ENCODE assay signal across 8 cellular contexts in the genomic region with DNA sequence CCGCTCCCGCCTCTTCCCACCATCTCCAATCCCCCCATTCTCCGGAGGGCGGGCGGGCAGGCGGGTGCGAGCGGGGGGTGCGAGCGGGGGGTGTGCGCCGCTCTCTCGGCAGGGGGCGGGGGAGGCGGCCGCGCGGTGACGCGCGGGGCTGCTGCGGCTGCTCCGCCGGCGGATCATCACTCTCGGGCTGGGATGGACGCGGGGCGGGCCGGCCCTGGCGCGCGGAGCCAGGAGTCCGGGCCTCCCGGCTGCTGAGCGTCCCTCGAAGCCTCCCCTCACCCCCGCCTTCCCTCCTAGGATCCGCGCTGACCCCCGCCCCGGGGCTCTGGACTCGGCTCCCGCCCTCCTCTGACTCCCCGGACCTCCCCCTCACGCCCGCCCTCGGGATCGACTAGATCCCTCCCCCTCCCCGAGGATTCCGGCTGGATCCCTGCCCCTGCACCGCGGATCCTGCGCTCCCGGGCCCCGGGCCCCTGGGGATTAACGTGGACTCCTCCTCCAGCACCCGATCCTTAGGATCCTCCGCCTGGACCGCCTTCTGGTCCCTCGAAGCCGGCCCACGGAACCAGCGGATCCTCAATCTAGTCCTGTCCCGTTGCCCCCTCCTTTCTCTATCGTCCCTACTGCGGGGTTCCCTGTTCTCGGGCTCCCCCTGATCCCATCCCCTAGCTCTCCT. TPM values are rescaled to one million over a fixed set of nuclear protein-coding genes. Genes with fewer than 3 reads are reported as not detected.
DNase-seq lines count a peak whose midpoint lies in the region; ATAC-seq, FAIRE-seq and TF ChIP-seq lines count a peak whose summit lies in the region.

No MANE protein-coding gene starts in this region.

- 10% methylated on average over 13 of the region's 68 CpGs for WGBS in right lobe of liver (ENCODE audit: insufficient coverage, low coverage, low lambda C conversion rate, missing lambda C conversion rate)

- peak overlapping the region; percentile 90 to 95 (median 94) for H3K4me3 Mint-ChIP-seq in T-cell
- H3K4me3 Mint-ChIP-seq in chondrocyte (ENCODE audit: unreplicated experiment), result peak overlapping the region; percentile 85
- H3K4me3 Mint-ChIP-seq in stimulated activated naive B cell treated with anti-CD40 and anti-IgM and Interleukin-4, amounts not matched to agents 10 μg/mL and 1 μg/mL and 100 μg/mL, for 72 hours, result peak overlapping the region; percentile 97 to 100

- POLR2A ChIA-PET in T-cell (lab: Charles Lee), result interaction anchor here in 1 of 2 donors (1.0 kb wide), 3 partner anchors 11 to 39 kb away, joined by 5 to 8 read pairs (median 6); a partner anchor contains a TSS

- H3K36me3 Mint-ChIP-seq in T-cell (peaks cover 3% of the 10 kb centered on the region), chondrocyte (ENCODE audit: low read depth) (peaks cover 10% of the 10 kb centered on the region)
- H3K36me3 Mint-ChIP-seq in stimulated activated naive B cell treated with anti-CD40 and anti-IgM and Interleukin-4, amounts not matched to agents 10 μg/mL and 1 μg/mL and 100 μg/mL, for 72 hours, result peaks cover 4 to 5% of the 10 kb centered on the region in 2 donors

- intact Hi-C loops in right lobe of liver (cut with DNase I), result no loop called here

- peaks cover 0 to 10% (median 3%) of the 10 kb centered on the region in 4 donors for H3K4me1 ChIP-seq in right lobe of liver

- CTCF ChIA-PET in T-cell (lab: Charles Lee), result interaction anchor here in 1 of 2 donors (0.8 to 1.0 kb wide), 7 partner anchors 11 to 283 kb away, joined by 3 to 21 read pairs (median 3); a partner anchor contains a TSS

- peak in 25 of 34 experiments; percentile 54 to 79 (median 70) for DNase-seq in T-cell
- DNase-seq in chondrocyte (ENCODE audit: low spot score), result no peak
- DNase-seq in right lobe of liver, result peak; percentile 64 to 74 (median 72)
- DNase-seq in stimulated activated naive B cell treated with anti-CD40 and anti-IgM and Interleukin-4, amounts not matched to agents 10 μg/mL and 1 μg/mL and 100 μg/mL, for 72 hours, result no peak
- DNase-seq in GM19239 (ENCODE audit: insufficient read length, low spot score), result no peak
- DNase-seq in putamen (ENCODE audit: low spot score), result no peak

- FAIRE-seq in GM19239 (lab: Jason Lieb, UNC), result no peak

- H3K27ac Mint-ChIP-seq in T-cell (peak overlapping the region; percentile 87 to 96), chondrocyte (ENCODE audit: unreplicated experiment) (peak overlapping the region; percentile 89)
- H3K27ac Mint-ChIP-seq in stimulated activated naive B cell treated with anti-CD40 and anti-IgM and Interleukin-4, amounts not matched to agents 10 μg/mL and 1 μg/mL and 100 μg/mL, for 72 hours, result peak overlapping the region; percentile 93

- no peaks in the 10 kb centered on the region for H3K36me3 ChIP-seq in right lobe of liver

- no peaks in the 10 kb centered on the region for H3K9me3 Mint-ChIP-seq in T-cell
- H3K9me3 Mint-ChIP-seq in chondrocyte (ENCODE audit: low read depth), result no peaks in the 10 kb centered on the region
- H3K9me3 Mint-ChIP-seq in stimulated activated naive B cell treated with anti-CD40 and anti-IgM and Interleukin-4, amounts not matched to agents 10 μg/mL and 1 μg/mL and 100 μg/mL, for 72 hours, result no peaks in the 10 kb centered on the region

- H3K9me3 ChIP-seq in right lobe of liver, result no peaks in the 10 kb centered on the region

- peak; percentile 41 for TF ChIP-seq POLR2A in right lobe of liver (IDR thresholded peaks at IDR 0.05)

- H3K27me3 Mint-ChIP-seq in T-cell, result peaks cover 0 to 1% of the 10 kb centered on the region in 2 donors
- H3K27me3 Mint-ChIP-seq in chondrocyte (ENCODE audit: low read depth), result no peaks in the 10 kb centered on the region
- peaks cover 25 to 34% of the 10 kb centered on the region in 2 donors for H3K27me3 Mint-ChIP-seq in stimulated activated naive B cell treated with anti-CD40 and anti-IgM and Interleukin-4, amounts not matched to agents 10 μg/mL and 1 μg/mL and 100 μg/mL, for 72 hours

- H3K4me3 ChIP-seq in GM08714 (ENCODE audit: low read length) (peak overlapping the region; percentile 45; the same call in 1 of the 2 replicates), right lobe of liver (peak overlapping the region; percentile 45 to 81 (median 74))

- H3K27ac ChIP-seq in right lobe of liver, result peak overlapping the region in 1 of 3 donors; percentile 17

- peak; percentile 2 for TF ChIP-seq CTCF in chondrocyte (IDR thresholded peaks at IDR 0.05)
- no peak for TF ChIP-seq CTCF in right lobe of liver (IDR thresholded peaks at IDR 0.05)

- no peaks in the 10 kb centered on the region for H3K27me3 ChIP-seq in right lobe of liver

- ATAC-seq in HG02970 (IDR thresholded peaks at IDR 0.05; ENCODE audit: low FRiP score, unreplicated experiment) (peak; percentile 19), T-cell (replicated peaks in 1 of 4) (peak; percentile 54 to 59 (median 57)), right lobe of liver (peak; percentile 5 to 23 (median 15))
- peak; percentile 28 to 33 for ATAC-seq in stimulated activated naive B cell treated with anti-CD40 and anti-IgM and Interleukin-4, amounts not matched to agents 10 μg/mL and 1 μg/mL and 100 μg/mL, for 72 hours (replicated peaks)

- H3K4me1 Mint-ChIP-seq in T-cell (peaks cover 14 to 25% (median 15%) of the 10 kb centered on the region in 3 donors), chondrocyte (ENCODE audit: low read depth) (peaks cover 27% of the 10 kb centered on the region)
- peaks cover 14 to 28% of the 10 kb centered on the region in 2 donors for H3K4me1 Mint-ChIP-seq in stimulated activated naive B cell treated with anti-CD40 and anti-IgM and Interleukin-4, amounts not matched to agents 10 μg/mL and 1 μg/mL and 100 μg/mL, for 72 hours

RNA-seq across cellular contexts. Expression of a gene that starts 1.0 kb away (rescaled TPM):
- total RNA-seq in T-cell (10 to 100 TPM; 28.7 to 48.9 (median 45.6) TPM), chondrocyte (32.8 to 42.8 TPM (median 34.3 TPM) in 3 replicates), right lobe of liver (10 to 100 TPM; 56.4 to 95.4 (median 68.9) TPM)

RNA-seq across cellular contexts. Expression of a gene that starts 2.8 kb away (rescaled TPM):
- 1 to 10 TPM; 6.8 to 8.9 (median 8.4) TPM for total RNA-seq in T-cell
- 45.2 to 49.8 TPM (median 46.7 TPM) in 3 replicates for total RNA-seq in chondrocyte
- total RNA-seq in right lobe of liver, result 1 to 10 TPM; 1.3 to 5.3 (median 3.0) TPM

RNA-seq across cellular contexts. Expression of a gene that starts 10.6 kb away (rescaled TPM):
- total RNA-seq in T-cell, result 100 to 1,000 TPM; 101 to 145 (median 140) TPM
- total RNA-seq in chondrocyte, result 79.8 to 82.6 TPM (median 81.5 TPM) in 3 replicates
- total RNA-seq in right lobe of liver, result 1 to 10 TPM; 5.5 to 8.9 (median 6.4) TPM

RNA-seq across cellular contexts. Expression of a gene that starts 15.2 kb away (rescaled TPM):
- total RNA-seq in T-cell (not detected), chondrocyte (not detected in 3 replicates), right lobe of liver (not detected)

RNA-seq across cellular contexts. Expression of a gene that starts 20.5 kb away (rescaled TPM):
- total RNA-seq in T-cell (not detected), chondrocyte (not detected in 3 replicates), right lobe of liver (not detected)

Comparison
In these comparisons a context has a peak if more than half of its experiments do, and no peak if none do; other contexts are left out.
1. DNase-seq: peak in T-cell (25 of 34) and right lobe of liver (3 of 3); none in chondrocyte (single experiment), stimulated activated naive B cell treated with anti-CD40 and anti-IgM and Interleukin-4, amounts not matched to agents 10 μg/mL and 1 μg/mL and 100 μg/mL, for 72 hours (single experiment), GM19239 (single experiment) and putamen (single experiment).
2. Peak in every context shown above with its lines, with median percentiles within 50 percentile points of each other: ATAC-seq, H3K27ac Mint-ChIP-seq and H3K4me3 Mint-ChIP-seq.